1 cellular context compared by ENCODE assay signal in genomic region chr16:72091217-72091616, GRCh38.
TF ChIP-seq lines count a peak whose summit lies in the region.

No MANE protein-coding gene starts in this region.

TF ChIP-seq in HepG2, 621 proteins besides CTCF, POLR2A, EP300 and RAD21 (continued from another document):
- TF ChIP-seq ZBED4 (CRISPR knock-in tag; IDR thresholded peaks at IDR 0.05; ENCODE audit: borderline replicate concordance) (no peak), ZNF468 (CRISPR knock-in tag; IDR thresholded peaks at IDR 0.05) (no peak), SATB2 (CRISPR knock-in tag; IDR thresholded peaks at IDR 0.05) (no peak), IRF1 (CRISPR knock-in tag; IDR thresholded peaks at IDR 0.05; ENCODE audit: low read depth) (no peak), RBM22 (optimal IDR thresholded peaks at IDR 0.05; ENCODE audit: low read length) (no peak), ZFP62 (CRISPR knock-in tag; IDR thresholded peaks at IDR 0.05) (no peak), ATF3 (CRISPR knock-in tag; IDR thresholded peaks at IDR 0.05) (no peak), KDM1A (CRISPR knock-in tag; IDR thresholded peaks at IDR 0.05) (0 out of 2 replicates have a peak, but pooled peaks have one; percentile 42), ARID4A (CRISPR knock-in tag; IDR thresholded peaks at IDR 0.05; ENCODE audit: borderline replicate concordance) (no peak), ZNF747 (CRISPR knock-in tag; IDR thresholded peaks at IDR 0.05; ENCODE audit: borderline replicate concordance) (no peak), PRDM4 (CRISPR knock-in tag; IDR thresholded peaks at IDR 0.05; ENCODE audit: borderline replicate concordance) (no peak)
